ENCODE assay signal across 16 cellular contexts in genomic region chr3:197597335-197597734, GRCh38.
"Had no signal": no experiment of that assay in that cellular context is flagged by ENCODE, and none has a peak within 500 bp of the region (broad histone marks: within the 10 kb centered on the region; RNA-seq: fewer than 3 reads in every experiment).

No MANE protein-coding gene starts in this region.

- H3K27ac ChIP-seq: psoas muscle, SK-N-MC, WERI-Rb-1 had no signal

- H3K36me3 ChIP-seq: WERI-Rb-1 had no signal

- H3K4me1 ChIP-seq: psoas muscle had no signal

- H3K27me3 Mint-ChIP-seq: activated naive CD8-positive, alpha-beta T cell; T-cell had no signal

- H3K27me3 ChIP-seq: tibial nerve had no signal

- DNase-seq: activated CD4-positive, alpha-beta T cell treated with anti-CD3 and anti-CD28 coated beads, Interleukin-2, amount 50 U/mL, for 48 hours; activated effector memory CD4-positive, alpha-beta T cell treated with anti-CD3 and anti-CD28 coated beads, Interleukin-2, amount 50 U/mL, for 16 hours; activated T-cell treated with anti-CD3 and anti-CD28 coated beads, Interleukin-2, amount 50 U/mL, for 4 hours; amniotic stem cell; hippocampal formation; mesendoderm; psoas muscle; stimulated activated CD4-positive, alpha-beta T cell treated with anti-CD3 and anti-CD28 coated beads, Interleukin-12 subunit alpha, Interleukin-12 subunit beta, amount 100 ng/mL, for 4 hours; T-cell; T-helper 9 cell; WERI-Rb-1 had no signal

- H3K4me3 Mint-ChIP-seq: activated naive CD8-positive, alpha-beta T cell; activated T-cell treated with anti-CD3 and anti-CD28 coated beads, Interleukin-2, amount 50 U/mL, for 4 hours; stimulated activated effector memory CD8-positive, alpha-beta T cell treated with anti-CD3 and anti-CD28 coated beads, Interleukin-12 subunit alpha, Interleukin-12 subunit beta, amount 100 ng/mL, for 72 hours; T-cell had no signal

- H3K9me3 Mint-ChIP-seq: activated T-cell treated with anti-CD3 and anti-CD28 coated beads, Interleukin-2, amount 50 U/mL, for 4 hours; stimulated activated effector memory CD8-positive, alpha-beta T cell treated with anti-CD3 and anti-CD28 coated beads, Interleukin-12 subunit alpha, Interleukin-12 subunit beta, amount 100 ng/mL, for 72 hours; T-cell had no signal

- ATAC-seq: activated T-cell treated with anti-CD3 and anti-CD28 coated beads, Interleukin-2, amount 50 U/mL, for 4 hours; esophagus mucosa; psoas muscle; stimulated activated effector memory CD8-positive, alpha-beta T cell treated with anti-CD3 and anti-CD28 coated beads, Interleukin-12 subunit alpha, Interleukin-12 subunit beta, amount 100 ng/mL, for 72 hours; T-cell had no signal

- H3K9me3 ChIP-seq: psoas muscle, tibial nerve had no signal

- H3K27ac Mint-ChIP-seq: activated naive CD8-positive, alpha-beta T cell; stimulated activated effector memory CD8-positive, alpha-beta T cell treated with anti-CD3 and anti-CD28 coated beads, Interleukin-12 subunit alpha, Interleukin-12 subunit beta, amount 100 ng/mL, for 72 hours; T-cell had no signal

- H3K4me3 ChIP-seq: psoas muscle, SK-N-MC, tibial nerve had no signal

- H3K36me3 Mint-ChIP-seq: stimulated activated effector memory CD8-positive, alpha-beta T cell treated with anti-CD3 and anti-CD28 coated beads, Interleukin-12 subunit alpha, Interleukin-12 subunit beta, amount 100 ng/mL, for 72 hours; T-cell had no signal
